In the genomic region with DNA sequence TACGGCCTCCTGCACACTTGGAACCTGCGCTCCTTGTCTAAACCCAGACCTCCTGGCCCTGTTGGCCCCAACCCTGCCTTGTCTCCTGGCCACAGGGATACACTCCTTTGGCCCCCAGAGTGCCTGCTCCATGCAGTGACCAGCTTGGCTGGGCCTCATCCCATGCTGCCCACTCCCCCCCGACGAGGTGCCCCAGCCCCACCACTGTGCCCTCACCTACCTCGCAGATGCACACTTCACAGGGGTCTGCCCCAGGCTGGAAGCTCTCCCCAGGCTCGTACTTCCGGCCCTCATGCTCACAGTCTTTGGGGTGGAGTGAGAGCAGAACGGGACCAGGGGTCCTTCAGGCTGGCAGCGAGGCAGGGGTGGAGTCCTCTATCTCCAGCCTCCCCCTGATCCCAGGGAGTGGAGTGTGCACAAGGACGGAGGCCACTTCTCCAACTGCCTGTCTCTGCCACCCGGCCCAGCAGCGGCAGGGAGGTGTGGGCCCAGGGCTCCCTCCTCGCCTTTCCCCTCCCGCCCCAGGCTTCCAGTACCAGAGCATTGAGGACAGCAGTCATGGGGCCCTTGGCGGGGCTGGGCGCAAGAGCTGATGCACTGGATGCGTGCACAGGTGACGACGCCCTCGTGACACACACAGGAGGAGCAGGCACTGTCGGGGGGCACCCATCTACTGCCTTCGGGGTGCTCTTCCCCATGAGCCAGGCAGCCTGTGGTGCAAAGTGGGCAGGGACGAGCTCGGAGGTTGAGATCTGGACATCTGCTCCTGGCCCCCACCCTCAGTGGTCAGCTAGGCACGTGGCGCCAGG, we compare ENCODE assay signal across 25 cellular contexts. TPM values are rescaled to one million over a fixed set of nuclear protein-coding genes. Genes with fewer than 3 reads are reported as not detected.
DNase-seq lines count a peak whose midpoint lies in the region; ATAC-seq, FAIRE-seq and TF ChIP-seq lines count a peak whose summit lies in the region.
"Had no signal": no experiment of that assay in that cellular context is flagged by ENCODE, and none has a peak within 500 bp of the region (broad histone marks: within the 10 kb centered on the region; RNA-seq: fewer than 3 reads in every experiment).

No MANE protein-coding gene starts in this region.

- peak overlapping the region; percentile 99 for H2AFZ ChIP-seq in OCI-LY7 (ENCODE audit: low read length)
- no peak overlapping the region for H2AFZ ChIP-seq in HepG2 (ENCODE audit: low read length)

- TF ChIP-seq CTCF in natural killer cell (IDR thresholded peaks at IDR 0.05) = no peak
- TF ChIP-seq CTCF in OCI-LY7 (conservative IDR thresholded peaks at IDR 0.05; ENCODE audit: low read length) = no peak
- no peak for TF ChIP-seq CTCF in HepG2 (CRISPR knock-in tag; IDR thresholded peaks at IDR 0.05)
- TF ChIP-seq CTCF in upper lobe of right lung (IDR thresholded peaks at IDR 0.05) = no peak

- no peak for TF ChIP-seq RAD21 in HepG2 (CRISPR knock-in tag; IDR thresholded peaks at IDR 0.05)

- WGBS in HepG2 (ENCODE audit: low lambda C conversion rate) = 84% methylated on average over 15 of the region's 26 CpGs

- in situ Hi-C loops in HepG2 (cut with HindIII; ENCODE audit: extremely low pct_ligation_motif_present, low pct_unique_long_range_greater_than_20kb) (loop anchor here (5.0 to 25.0 kb wide), 2 partner anchors 92 to 447 kb away; a partner anchor contains a TSS), G401 (cut with HindIII; ENCODE audit: low sequenced_read_pairs) (no loop called here)

- H3K9me3 Mint-ChIP-seq in natural killer cell treated with Interleukin-12 subunit alpha and Interleukin-12 subunit beta and Interleukin-15 and Interleukin-18, amount 100 ng/mL, for 72 hours = no peaks in the 10 kb centered on the region
- H3K9me3 Mint-ChIP-seq in natural killer cell = no peaks in the 10 kb centered on the region
- H3K9me3 Mint-ChIP-seq: activated CD4-positive, alpha-beta T cell treated with anti-CD3 and anti-CD28 coated beads, Interleukin-2, amount 10 ng/mL, durations not matched to agents 24 days and 14 days; activated naive CD4-positive, alpha-beta T cell treated with anti-CD3 and anti-CD28 coated beads, Interleukin-2, amount 50 U/mL, for 24 hours; activated T-helper 17 cell treated with anti-CD3 and anti-CD28 coated beads, Interleukin-2, amount 50 U/mL, for 72 hours; naive thymus-derived CD8-positive, alpha-beta T cell; stimulated activated naive CD8-positive, alpha-beta T cell treated with anti-CD3 and anti-CD28 coated beads, Interleukin-15, Interleukin-2, amounts not matched to agents 100 ng/mL and 50 ng/mL, for 24 hours had no signal

- H3K4me2 ChIP-seq in OCI-LY7 (ENCODE audit: low read length) (no peak overlapping the region), HepG2 (ENCODE audit: low read depth, low read length) (peak overlapping the region; percentile 85)

- BruUV-seq in OCI-LY7 (replicated peaks; lab: Mats Ljungman, UMichigan) = no TSS peak
- no TSS peak for BruUV-seq in HepG2 (replicated peaks; lab: Mats Ljungman, UMichigan)

- no peaks in the 10 kb centered on the region for H3K4me1 Mint-ChIP-seq in natural killer cell treated with Interleukin-12 subunit alpha and Interleukin-12 subunit beta and Interleukin-15 and Interleukin-18, amount 100 ng/mL, for 72 hours (ENCODE audit: low read depth in 2 of 2)
- no peaks in the 10 kb centered on the region for H3K4me1 Mint-ChIP-seq in natural killer cell
- H3K4me1 Mint-ChIP-seq: activated T-helper 17 cell treated with anti-CD3 and anti-CD28 coated beads, Interleukin-2, amount 50 U/mL, for 72 hours had no signal

- H3K27ac Mint-ChIP-seq in natural killer cell treated with Interleukin-12 subunit alpha and Interleukin-12 subunit beta and Interleukin-15 and Interleukin-18, amount 100 ng/mL, for 72 hours = no peak overlapping the region
- no peak overlapping the region for H3K27ac Mint-ChIP-seq in natural killer cell
- H3K27ac Mint-ChIP-seq: activated CD4-positive, alpha-beta T cell treated with anti-CD3 and anti-CD28 coated beads, Interleukin-2, amount 10 ng/mL, durations not matched to agents 24 days and 14 days; activated naive CD4-positive, alpha-beta T cell treated with anti-CD3 and anti-CD28 coated beads, Interleukin-2, amount 50 U/mL, for 24 hours; activated T-helper 17 cell treated with anti-CD3 and anti-CD28 coated beads, Interleukin-2, amount 50 U/mL, for 72 hours; stimulated activated naive CD8-positive, alpha-beta T cell treated with anti-CD3 and anti-CD28 coated beads, Interleukin-15, Interleukin-2, amounts not matched to agents 100 ng/mL and 50 ng/mL, for 24 hours had no signal

- H3K79me2 ChIP-seq in OCI-LY7 (ENCODE audit: insufficient read depth, low read depth, low read length) = no peaks in the 10 kb centered on the region
- no peaks in the 10 kb centered on the region for H3K79me2 ChIP-seq in HepG2 (ENCODE audit: insufficient read depth, low read length)

- no peak for TF ChIP-seq EP300 in HepG2 (IDR thresholded peaks at IDR 0.05; ENCODE audit: low read depth in 2 of 2, low read length in 2 of 2)
- no peak for TF ChIP-seq EP300 in HepG2 (CRISPR knock-in tag; IDR thresholded peaks at IDR 0.05; ENCODE audit: borderline replicate concordance)

- no peaks in the 10 kb centered on the region for H3K9me2 ChIP-seq in OCI-LY7 (ENCODE audit: insufficient read depth, low read length)

- DNase-seq in natural killer cell treated with Interleukin-12 subunit alpha and Interleukin-12 subunit beta and Interleukin-15 and Interleukin-18, amount 100 ng/mL, for 72 hours (ENCODE audit: low spot score) = peak; percentile 56
- no peak for DNase-seq in natural killer cell
- DNase-seq in OCI-LY7 (ENCODE audit: low spot score) = no peak
- DNase-seq in HepG2 (ENCODE audit: low spot score) = no peak
- peak; percentile 61 for DNase-seq in upper lobe of right lung
- DNase-seq in G401 (ENCODE audit: low spot score) = no peak
- DNase-seq: activated CD4-positive, alpha-beta T cell treated with anti-CD3 and anti-CD28 coated beads, Interleukin-2, amount 10 ng/mL, durations not matched to agents 24 days and 14 days; glutamatergic neuron; KG1; NCI-H2171 treated with DMSO at 0.1 percent for 48 hours; NCI-H524 treated with DMSO at 0.1 percent for 48 hours had no signal

- H3K36me3 ChIP-seq in OCI-LY7 (ENCODE audit: insufficient read depth, low read length) (no peaks in the 10 kb centered on the region), HepG2 (replicated peaks in 1 of 2; ENCODE audit: control insufficient read depth in 1 of 2, insufficient read depth in 2 of 2, low read length in 2 of 2) (no peaks in the 10 kb centered on the region), upper lobe of right lung (no peaks in the 10 kb centered on the region)
- H3K36me3 ChIP-seq: ascending aorta, ovary, right lobe of liver had no signal

- intact Hi-C loops in natural killer cell (cut with micrococcal nuclease) (loop anchor here (5.0 kb wide), 2 partner anchors 42 to 407 kb away; a partner anchor contains a TSS), OCI-LY7 (cut with micrococcal nuclease; ENCODE audit: unreplicated experiment) (loop anchor here (5.0 kb wide), 1 partner anchor 92 kb away; a partner anchor contains a TSS), HepG2 (cut with micrococcal nuclease; ENCODE audit: unreplicated experiment) (loop anchor here (5.0 kb wide), 1 partner anchor 412 kb away; no protein-coding TSS in a partner anchor), upper lobe of right lung (cut with DNase I) (no loop called here)

- no peak overlapping the region for H3K4me3 Mint-ChIP-seq in natural killer cell treated with Interleukin-12 subunit alpha and Interleukin-12 subunit beta and Interleukin-15 and Interleukin-18, amount 100 ng/mL, for 72 hours
- no peak overlapping the region for H3K4me3 Mint-ChIP-seq in natural killer cell
- H3K4me3 Mint-ChIP-seq: activated CD4-positive, alpha-beta T cell treated with anti-CD3 and anti-CD28 coated beads, Interleukin-2, amount 10 ng/mL, durations not matched to agents 24 days and 14 days; activated naive CD4-positive, alpha-beta T cell treated with anti-CD3 and anti-CD28 coated beads, Interleukin-2, amount 50 U/mL, for 24 hours; naive thymus-derived CD8-positive, alpha-beta T cell; stimulated activated naive CD8-positive, alpha-beta T cell treated with anti-CD3 and anti-CD28 coated beads, Interleukin-15, Interleukin-2, amounts not matched to agents 100 ng/mL and 50 ng/mL, for 24 hours had no signal

- POLR2A ChIA-PET in OCI-LY7 (lab: Charles Lee) = interaction anchor here (1.1 to 1.4 kb wide), 3 partner anchors 22 to 83 kb away, joined by 3 to 4 read pairs (median 4); a partner anchor contains a TSS
- POLR2A ChIA-PET in HepG2 (lab: Yijun Ruan, JAX) = interaction anchor here (0.7 to 1.5 kb wide), 3 partner anchors 22 to 340 kb away, joined by 3 to 12 read pairs (median 3); a partner anchor contains a TSS

- no peak overlapping the region for H3K9ac ChIP-seq in HepG2 (ENCODE audit: insufficient read depth, low read depth, low read length)

- peaks cover 6% of the 10 kb centered on the region in 2 donors for H3K27me3 Mint-ChIP-seq in natural killer cell treated with Interleukin-12 subunit alpha and Interleukin-12 subunit beta and Interleukin-15 and Interleukin-18, amount 100 ng/mL, for 72 hours
- H3K27me3 Mint-ChIP-seq in natural killer cell (ENCODE audit: low read depth in 2 of 2) = peaks cover 0 to 6% of the 10 kb centered on the region in 2 donors

- no peaks in the 10 kb centered on the region for H3K9me3 ChIP-seq in OCI-LY7 (ENCODE audit: low read length)
- no peaks in the 10 kb centered on the region for H3K9me3 ChIP-seq in HepG2 (ENCODE audit: low read length)
- H3K9me3 ChIP-seq in upper lobe of right lung = no peaks in the 10 kb centered on the region
- H3K9me3 ChIP-seq: ascending aorta, ovary, right lobe of liver had no signal

- TF ChIP-seq POLR2A in HepG2 (IDR thresholded peaks at IDR 0.05; ENCODE audit: insufficient read depth in 1 of 2, low read depth in 2 of 2, low read length in 2 of 2) = no peak

- H3K4me1 ChIP-seq in OCI-LY7 (ENCODE audit: insufficient read depth, low read length, poor library complexity, severe bottlenecking) (peaks cover 8% of the 10 kb centered on the region), HepG2 (ENCODE audit: insufficient read depth, low read length) (peaks cover 41% of the 10 kb centered on the region), upper lobe of right lung (no peaks in the 10 kb centered on the region)
- H3K4me1 ChIP-seq: ascending aorta, right lobe of liver had no signal

- H3K36me3 Mint-ChIP-seq in natural killer cell treated with Interleukin-12 subunit alpha and Interleukin-12 subunit beta and Interleukin-15 and Interleukin-18, amount 100 ng/mL, for 72 hours = no peaks in the 10 kb centered on the region
- no peaks in the 10 kb centered on the region for H3K36me3 Mint-ChIP-seq in natural killer cell
- H3K36me3 Mint-ChIP-seq: activated naive CD4-positive, alpha-beta T cell treated with anti-CD3 and anti-CD28 coated beads, Interleukin-2, amount 50 U/mL, for 24 hours; naive thymus-derived CD8-positive, alpha-beta T cell had no signal

- H4K20me1 ChIP-seq in OCI-LY7 (ENCODE audit: insufficient read depth, low read length) = no peaks in the 10 kb centered on the region
- H4K20me1 ChIP-seq in HepG2 (ENCODE audit: insufficient read depth, low read length) = no peaks in the 10 kb centered on the region

- FAIRE-seq in HepG2 (lab: Jason Lieb, UNC) = no peak
- FAIRE-seq: GM19239, RCC 7860 had no signal

- ATAC-seq in natural killer cell treated with Interleukin-12 subunit alpha and Interleukin-12 subunit beta and Interleukin-15 and Interleukin-18, amount 100 ng/mL, for 72 hours = no peak
- ATAC-seq in natural killer cell (no peak), HepG2 (no peak; the same call in 2 of the 3 replicates), upper lobe of right lung (no peak), GM21390 (IDR thresholded peaks at IDR 0.05; ENCODE audit: unreplicated experiment) (no peak), HG02763 (IDR thresholded peaks at IDR 0.05; ENCODE audit: unreplicated experiment) (no peak)

- CTCF ChIA-PET in OCI-LY7 (lab: Charles Lee; ENCODE audit: unreplicated experiment) (interaction anchor here (0.9 to 1.5 kb wide), 3 partner anchors 22 to 213 kb away, joined by 3 to 11 read pairs (median 9); a partner anchor contains a TSS), HepG2 (lab: Yijun Ruan, JAX; ENCODE audit: low intra/inter-chr PET ratio, low total read pairs) (interaction anchor here (1.5 kb wide), 1 partner anchor 42 kb away, joined by 13 read pairs; no protein-coding TSS in a partner anchor)

- H3K27ac ChIP-seq in OCI-LY7 (ENCODE audit: low read depth, low read length, poor library complexity, severe bottlenecking) (no peak overlapping the region), HepG2 (ENCODE audit: extremely low read length, insufficient read depth, low read length) (no peak overlapping the region), upper lobe of right lung (no peak overlapping the region)
- H3K27ac ChIP-seq: ascending aorta, ovary, right lobe of liver, VCaP had no signal

- H3K27me3 ChIP-seq in HepG2 (ENCODE audit: control insufficient read depth in 1 of 2, insufficient read depth in 2 of 2, low read length in 2 of 2) (peaks cover 0 to 17% of the 10 kb centered on the region in 2 experiments; a peak in 2 of 5 replicates), upper lobe of right lung (peaks cover 3% of the 10 kb centered on the region)
- H3K27me3 ChIP-seq: ascending aorta, ovary, right lobe of liver had no signal

- H3K4me3 ChIP-seq in OCI-LY7 (ENCODE audit: low read depth, low read length, poor library complexity, severe bottlenecking) (no peak overlapping the region), HepG2 (replicated peaks in 1 of 3; ENCODE audit: insufficient read depth in 1 of 3, low read depth in 2 of 3, low read length in 3 of 3) (peak overlapping the region in 1 of 3 experiments; percentile 79; a peak in 1 of 6 replicates), upper lobe of right lung (no peak overlapping the region)
- H3K4me3 ChIP-seq: ascending aorta, ovary, right lobe of liver had no signal

RNA-seq across cellular contexts. Expression of a gene that starts 22.1 kb away (rescaled TPM):
- 100 to 1,000 TPM; 115 to 145 TPM for total RNA-seq in natural killer cell treated with Interleukin-12 subunit alpha and Interleukin-12 subunit beta and Interleukin-15 and Interleukin-18, amount 100 ng/mL, for 72 hours
- total RNA-seq in natural killer cell (10 to 100 TPM; 82.9 to 98.0 (median 94.3) TPM), OCI-LY7 (2022) (149 and 155 TPM in 2 replicates), HepG2 (2016; rRNA removed; fragmentation: Illumina TruSeq; extraction: Trizol) (87.2 and 107 TPM in 2 replicates), upper lobe of right lung (180 TPM)
- 84.9 and 108 TPM in 2 replicates for total RNA-seq in OCI-LY7 (2014; rRNA removed; shearing (Covaris generic))
- total RNA-seq in HepG2 (2016; cell fraction: cytosol; rRNA removed; fragmentation: Illumina TruSeq; extraction: Trizol; ENCODE audit: low read depth) = 91.7 and 127 TPM in 2 replicates
- total RNA-seq in HepG2 (2016; cell fraction: insoluble cytoplasmic fraction; rRNA removed; fragmentation: Illumina TruSeq; extraction: Trizol) = 86.6 and 128 TPM in 2 replicates
- total RNA-seq in HepG2 (2016; cell fraction: membrane; rRNA removed; fragmentation: Illumina TruSeq; extraction: Trizol) = 87.9 and 101 TPM in 2 replicates
- 29.8 and 31.5 TPM in 2 replicates for total RNA-seq in HepG2 (2016; cell fraction: nucleus; rRNA removed; fragmentation: Illumina TruSeq; extraction: Trizol)
- polyA plus RNA-seq in HepG2 (2011; rRNA removed) = 132 and 144 TPM in 2 replicates
- polyA plus RNA-seq in HepG2 (2011; cell fraction: cytosol; rRNA removed) = 149 and 216 TPM in 2 replicates
- polyA plus RNA-seq in HepG2 (2011; cell fraction: nucleus; rRNA removed) = 54.3 and 63.6 TPM in 2 replicates
- 127 and 131 TPM in 2 replicates for polyA plus RNA-seq in HepG2 (2012)
- polyA plus RNA-seq in HepG2 (2016; cell fraction: cytosol; fragmentation: Illumina TruSeq; extraction: Trizol; ENCODE audit: low read depth) = 134 and 154 TPM in 2 replicates
- polyA plus RNA-seq in HepG2 (2016; cell fraction: insoluble cytoplasmic fraction; fragmentation: Illumina TruSeq; extraction: Trizol; ENCODE audit: low read depth) = 186 and 188 TPM in 2 replicates
- 130 and 137 TPM in 2 replicates for polyA plus RNA-seq in HepG2 (2016; cell fraction: membrane; fragmentation: Illumina TruSeq; extraction: Trizol; ENCODE audit: low read depth)
- 74.2 and 75.8 TPM in 2 replicates for polyA plus RNA-seq in HepG2 (2016; cell fraction: nucleus; fragmentation: Illumina TruSeq; extraction: Trizol; ENCODE audit: insufficient read depth, low read depth)
- polyA minus RNA-seq in HepG2 (2011; rRNA and poly(A)+ RNA removed; ENCODE audit: low replicate concordance) = 39.4 and 64.2 TPM in 2 replicates
- 18.0 and 20.1 TPM in 2 replicates for polyA minus RNA-seq in HepG2 (2011; cell fraction: cytosol; rRNA and poly(A)+ RNA removed)
- 9.9 and 10.6 TPM in 2 replicates for polyA minus RNA-seq in HepG2 (2011; cell fraction: nucleus; rRNA and poly(A)+ RNA removed)
- 221 and 246 TPM in 2 replicates for total RNA-seq in G401 (2014; rRNA removed; shearing (Covaris generic))

RNA-seq across cellular contexts. Expression of a gene that starts 25.7 kb away (rescaled TPM):
- 1 to 10 TPM in 1 of 2 donors, under 1 TPM in 1; 0.17 to 1.1 TPM for total RNA-seq in natural killer cell treated with Interleukin-12 subunit alpha and Interleukin-12 subunit beta and Interleukin-15 and Interleukin-18, amount 100 ng/mL, for 72 hours
- total RNA-seq in natural killer cell = under 1 TPM in 2 of 3 donors, not detected in 1; 0.49 to 0.95 TPM
- total RNA-seq in OCI-LY7 (2014; rRNA removed; shearing (Covaris generic)) = 0.90 and 2.3 TPM in 2 replicates
- total RNA-seq in OCI-LY7 (2022) = 1.4 TPM in 2 replicates
- 0.22 and 1.0 TPM in 2 replicates for total RNA-seq in HepG2 (2016; rRNA removed; fragmentation: Illumina TruSeq; extraction: Trizol)
- total RNA-seq in HepG2 (2016; cell fraction: cytosol; rRNA removed; fragmentation: Illumina TruSeq; extraction: Trizol; ENCODE audit: low read depth) = 0.26 and 0.51 TPM in 2 replicates
- total RNA-seq in HepG2 (2016; cell fraction: insoluble cytoplasmic fraction; rRNA removed; fragmentation: Illumina TruSeq; extraction: Trizol) = 0.37 and 1.2 TPM in 2 replicates
- total RNA-seq in HepG2 (2016; cell fraction: membrane; rRNA removed; fragmentation: Illumina TruSeq; extraction: Trizol) = 0.28 and 0.48 TPM in 2 replicates
- 1.3 and 2.0 TPM in 2 replicates for total RNA-seq in HepG2 (2016; cell fraction: nucleus; rRNA removed; fragmentation: Illumina TruSeq; extraction: Trizol)
- 0.37 and 0.46 TPM in 2 replicates for polyA plus RNA-seq in HepG2 (2011; rRNA removed)
- polyA plus RNA-seq in HepG2 (2011; cell fraction: cytosol; rRNA removed) = 0.12 and 0.31 TPM in 2 replicates
- polyA plus RNA-seq in HepG2 (2011; cell fraction: nucleus; rRNA removed) = 6.6 and 8.0 TPM in 2 replicates
- 0.28 TPM in 2 replicates for polyA plus RNA-seq in HepG2 (2012)
- 0.09 and 0.12 TPM in 2 replicates for polyA plus RNA-seq in HepG2 (2016; cell fraction: cytosol; fragmentation: Illumina TruSeq; extraction: Trizol; ENCODE audit: low read depth)
- 0.17 and 0.24 TPM in 2 replicates for polyA plus RNA-seq in HepG2 (2016; cell fraction: insoluble cytoplasmic fraction; fragmentation: Illumina TruSeq; extraction: Trizol; ENCODE audit: low read depth)
- 0.20 and 0.23 TPM in 2 replicates for polyA plus RNA-seq in HepG2 (2016; cell fraction: membrane; fragmentation: Illumina TruSeq; extraction: Trizol; ENCODE audit: low read depth)
- polyA plus RNA-seq in HepG2 (2016; cell fraction: nucleus; fragmentation: Illumina TruSeq; extraction: Trizol; ENCODE audit: insufficient read depth, low read depth) = 2.1 and 3.1 TPM in 2 replicates
- polyA minus RNA-seq in HepG2 (2011; rRNA and poly(A)+ RNA removed; ENCODE audit: low replicate concordance) = 0.07 and 0.58 TPM in 2 replicates
- polyA minus RNA-seq in HepG2 (2011; cell fraction: cytosol; rRNA and poly(A)+ RNA removed) = not detected in 2 replicates
- polyA minus RNA-seq in HepG2 (2011; cell fraction: nucleus; rRNA and poly(A)+ RNA removed) = 1.1 and 1.4 TPM in 2 replicates
- 1.3 TPM for total RNA-seq in upper lobe of right lung
- total RNA-seq in G401 (2014; rRNA removed; shearing (Covaris generic)) = 2.8 and 4.7 TPM in 2 replicates
- total RNA-seq: dermis microvascular lymphatic vessel endothelial cell had no signal
- polyA plus RNA-seq: naive thymus-derived CD8-positive, alpha-beta T cell had no signal

RNA-seq across cellular contexts. Expression of a gene that starts 53.0 kb away (rescaled TPM):
- total RNA-seq in natural killer cell treated with Interleukin-12 subunit alpha and Interleukin-12 subunit beta and Interleukin-15 and Interleukin-18, amount 100 ng/mL, for 72 hours = 10 to 100 TPM; 26.5 to 43.4 TPM
- total RNA-seq in natural killer cell (10 to 100 TPM; 13.0 to 20.2 (median 19.5) TPM), OCI-LY7 (2022) (15.8 and 21.9 TPM in 2 replicates), HepG2 (2016; rRNA removed; fragmentation: Illumina TruSeq; extraction: Trizol) (2.0 and 2.9 TPM in 2 replicates), upper lobe of right lung (29.4 TPM)
- 3.9 and 8.2 TPM in 2 replicates for total RNA-seq in OCI-LY7 (2014; rRNA removed; shearing (Covaris generic))
- total RNA-seq in HepG2 (2016; cell fraction: cytosol; rRNA removed; fragmentation: Illumina TruSeq; extraction: Trizol; ENCODE audit: low read depth) = 1.1 and 1.9 TPM in 2 replicates
- total RNA-seq in HepG2 (2016; cell fraction: insoluble cytoplasmic fraction; rRNA removed; fragmentation: Illumina TruSeq; extraction: Trizol) = 1.9 and 3.1 TPM in 2 replicates
- 2.0 and 3.2 TPM in 2 replicates for total RNA-seq in HepG2 (2016; cell fraction: membrane; rRNA removed; fragmentation: Illumina TruSeq; extraction: Trizol)
- 2.9 and 3.4 TPM in 2 replicates for total RNA-seq in HepG2 (2016; cell fraction: nucleus; rRNA removed; fragmentation: Illumina TruSeq; extraction: Trizol)
- 2.0 and 2.4 TPM in 2 replicates for polyA plus RNA-seq in HepG2 (2011; rRNA removed)
- polyA plus RNA-seq in HepG2 (2011; cell fraction: cytosol; rRNA removed) = 1.2 and 1.5 TPM in 2 replicates
- 9.9 and 12.9 TPM in 2 replicates for polyA plus RNA-seq in HepG2 (2011; cell fraction: nucleus; rRNA removed)
- 0.66 and 0.88 TPM in 2 replicates for polyA plus RNA-seq in HepG2 (2012)
- 1.1 TPM in 2 replicates for polyA plus RNA-seq in HepG2 (2016; cell fraction: cytosol; fragmentation: Illumina TruSeq; extraction: Trizol; ENCODE audit: low read depth)
- 2.0 and 3.3 TPM in 2 replicates for polyA plus RNA-seq in HepG2 (2016; cell fraction: insoluble cytoplasmic fraction; fragmentation: Illumina TruSeq; extraction: Trizol; ENCODE audit: low read depth)
- 1.5 and 2.4 TPM in 2 replicates for polyA plus RNA-seq in HepG2 (2016; cell fraction: membrane; fragmentation: Illumina TruSeq; extraction: Trizol; ENCODE audit: low read depth)
- 9.3 and 11.8 TPM in 2 replicates for polyA plus RNA-seq in HepG2 (2016; cell fraction: nucleus; fragmentation: Illumina TruSeq; extraction: Trizol; ENCODE audit: insufficient read depth, low read depth)
- polyA minus RNA-seq in HepG2 (2011; rRNA and poly(A)+ RNA removed; ENCODE audit: low replicate concordance) = 0.61 and 1.8 TPM in 2 replicates
- 0.79 and 1.8 TPM in 2 replicates for polyA minus RNA-seq in HepG2 (2011; cell fraction: cytosol; rRNA and poly(A)+ RNA removed)
- polyA minus RNA-seq in HepG2 (2011; cell fraction: nucleus; rRNA and poly(A)+ RNA removed) = 0.52 and 1.1 TPM in 2 replicates
- not detected in 2 replicates for total RNA-seq in G401 (2014; rRNA removed; shearing (Covaris generic))
- total RNA-seq: ascending aorta had no signal

RNA-seq across cellular contexts. Expression of a gene that starts 54.6 kb away (rescaled TPM):
- total RNA-seq in natural killer cell treated with Interleukin-12 subunit alpha and Interleukin-12 subunit beta and Interleukin-15 and Interleukin-18, amount 100 ng/mL, for 72 hours = not detected
- total RNA-seq in natural killer cell (under 1 TPM in 2 of 3 donors, not detected in 1; 0.05 to 0.25 TPM), OCI-LY7 (2022) (0.06 TPM in 2 replicates), HepG2 (2016; rRNA removed; fragmentation: Illumina TruSeq; extraction: Trizol) (0.01 and 0.02 TPM in 2 replicates), upper lobe of right lung (7.7 TPM)
- total RNA-seq in OCI-LY7 (2014; rRNA removed; shearing (Covaris generic)) = 0.03 and 0.05 TPM in 2 replicates
- total RNA-seq in HepG2 (2016; cell fraction: cytosol; rRNA removed; fragmentation: Illumina TruSeq; extraction: Trizol; ENCODE audit: low read depth) = not detected in 2 replicates
- under 0.01 TPM in 1 of 2 replicates, not detected in the other for total RNA-seq in HepG2 (2016; cell fraction: insoluble cytoplasmic fraction; rRNA removed; fragmentation: Illumina TruSeq; extraction: Trizol)
- not detected in 2 replicates for total RNA-seq in HepG2 (2016; cell fraction: membrane; rRNA removed; fragmentation: Illumina TruSeq; extraction: Trizol)
- 0.06 TPM in 1 of 2 replicates, not detected in the other for total RNA-seq in HepG2 (2016; cell fraction: nucleus; rRNA removed; fragmentation: Illumina TruSeq; extraction: Trizol)
- 0.01 TPM in 1 of 2 replicates, not detected in the other for polyA plus RNA-seq in HepG2 (2011; rRNA removed)
- 0.01 TPM in 2 replicates for polyA plus RNA-seq in HepG2 (2011; cell fraction: cytosol; rRNA removed)
- polyA plus RNA-seq in HepG2 (2011; cell fraction: nucleus; rRNA removed) = 0.02 and 0.05 TPM in 2 replicates
- 0.01 TPM in 1 of 2 replicates, not detected in the other for polyA plus RNA-seq in HepG2 (2012)
- not detected in 2 replicates for polyA plus RNA-seq in HepG2 (2016; cell fraction: cytosol; fragmentation: Illumina TruSeq; extraction: Trizol; ENCODE audit: low read depth)
- polyA plus RNA-seq in HepG2 (2016; cell fraction: insoluble cytoplasmic fraction; fragmentation: Illumina TruSeq; extraction: Trizol; ENCODE audit: low read depth) = not detected in 2 replicates
- not detected in 2 replicates for polyA plus RNA-seq in HepG2 (2016; cell fraction: membrane; fragmentation: Illumina TruSeq; extraction: Trizol; ENCODE audit: low read depth)
- polyA plus RNA-seq in HepG2 (2016; cell fraction: nucleus; fragmentation: Illumina TruSeq; extraction: Trizol; ENCODE audit: insufficient read depth, low read depth) = not detected in 2 replicates
- polyA minus RNA-seq in HepG2 (2011; rRNA and poly(A)+ RNA removed; ENCODE audit: low replicate concordance) = 0.16 and 0.19 TPM in 2 replicates
- polyA minus RNA-seq in HepG2 (2011; cell fraction: cytosol; rRNA and poly(A)+ RNA removed) = 0.09 and 0.10 TPM in 2 replicates
- under 0.01 TPM in 1 of 2 replicates, not detected in the other for polyA minus RNA-seq in HepG2 (2011; cell fraction: nucleus; rRNA and poly(A)+ RNA removed)
- 211 and 231 TPM in 2 replicates for total RNA-seq in G401 (2014; rRNA removed; shearing (Covaris generic))
- total RNA-seq: naive thymus-derived CD8-positive, alpha-beta T cell; T-helper 2 cell treated with Interferon-gamma antibody and Interleukin-4, amounts not matched to agents 100 ng/mL and 5 ng/mL, for 36 hours had no signal

Comparison
In these comparisons a context has a peak if more than half of its experiments do, and no peak if none do; other contexts are left out.
1. DNase-seq: peak in natural killer cell treated with Interleukin-12 subunit alpha and Interleukin-12 subunit beta and Interleukin-15 and Interleukin-18, amount 100 ng/mL, for 72 hours (single experiment) and upper lobe of right lung (single experiment); none in natural killer cell (single experiment), OCI-LY7 (single experiment), HepG2 (single experiment) and G401 (single experiment).